In the genomic region with DNA sequence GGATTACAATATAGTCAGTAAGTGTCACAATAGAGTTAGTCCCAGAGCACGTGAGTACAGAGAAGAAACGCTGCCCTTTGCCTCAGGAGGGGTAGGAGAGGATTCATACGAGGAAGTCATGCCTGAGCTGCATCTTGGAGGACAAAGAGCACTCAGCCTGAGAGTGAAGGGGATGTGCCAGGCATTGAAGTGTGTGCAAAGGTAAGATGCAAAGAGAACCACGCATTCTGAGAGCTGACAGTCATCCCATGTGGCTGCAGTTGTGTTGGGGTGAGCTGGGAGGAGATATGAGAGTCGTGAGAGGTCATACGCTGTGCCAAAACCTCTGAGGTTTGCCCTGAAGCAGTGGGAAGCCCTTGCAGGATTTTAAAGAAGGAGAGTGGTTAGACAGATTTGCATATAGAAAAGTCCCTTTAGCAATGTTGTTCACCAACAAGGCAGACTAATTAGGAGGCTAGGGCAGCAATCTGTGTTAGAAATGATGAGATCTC, we compare ENCODE assay signal across 9 cellular contexts.
DNase-seq lines count a peak whose midpoint lies in the region; ATAC-seq and TF ChIP-seq lines count a peak whose summit lies in the region.
"Had no signal": no experiment of that assay in that cellular context is flagged by ENCODE, and none has a peak within 500 bp of the region (broad histone marks: within the 10 kb centered on the region; RNA-seq: fewer than 3 reads in every experiment).

No MANE protein-coding gene starts in this region.

- peaks cover 8% of the 10 kb centered on the region for H3K27me3 Mint-ChIP-seq in activated CD8-positive, alpha-beta memory T cell treated with anti-CD3 and anti-CD28 coated beads, Interleukin-2, amount 10 ng/mL, durations not matched to agents 7 days and 5 days

- DNase-seq in activated CD8-positive, alpha-beta memory T cell treated with anti-CD3 and anti-CD28 coated beads, Interleukin-2, amount 10 ng/mL, durations not matched to agents 7 days and 5 days: peak; percentile 56
- DNase-seq in activated CD8-positive, alpha-beta memory T cell treated with anti-CD3 and anti-CD28 coated beads, Interleukin-2, amount 50 U/mL, for 4 hours: no peak
- DNase-seq in stimulated activated CD8-positive, alpha-beta memory T cell treated with anti-CD3 and anti-CD28 coated beads, Interleukin-7, amount 100 ng/mL, for 48 hours (ENCODE audit: extremely low read depth in 1 of 2, low read depth in 1 of 2): peak; percentile 27 to 29
- DNase-seq in cerebellum (ENCODE audit: low spot score) (no peak), vagina (ENCODE audit: extremely low spot score in 2 of 2) (no peak), iPS-NIHi7 (ENCODE audit: extremely low spot score) (no peak)

- H3K4me3 Mint-ChIP-seq in activated CD8-positive, alpha-beta memory T cell treated with anti-CD3 and anti-CD28 coated beads, Interleukin-2, amount 10 ng/mL, durations not matched to agents 7 days and 5 days: no peak overlapping the region

- no peaks in the 10 kb centered on the region for H3K9me3 ChIP-seq in vagina
- H3K9me3 ChIP-seq: esophagus muscularis mucosa had no signal

- intact Hi-C loops in vagina (cut with DNase I): no loop called here

- no peak for TF ChIP-seq POLR2A in vagina (IDR thresholded peaks at IDR 0.05)

- H3K36me3 Mint-ChIP-seq in activated CD8-positive, alpha-beta memory T cell treated with anti-CD3 and anti-CD28 coated beads, Interleukin-2, amount 10 ng/mL, durations not matched to agents 7 days and 5 days: no peaks in the 10 kb centered on the region

- no peak overlapping the region for H3K4me3 ChIP-seq in vagina
- H3K4me3 ChIP-seq: esophagus muscularis mucosa had no signal

- no peaks in the 10 kb centered on the region for H3K9me3 Mint-ChIP-seq in activated CD8-positive, alpha-beta memory T cell treated with anti-CD3 and anti-CD28 coated beads, Interleukin-2, amount 10 ng/mL, durations not matched to agents 7 days and 5 days (ENCODE audit: low read depth)

- H3K27ac Mint-ChIP-seq in activated CD8-positive, alpha-beta memory T cell treated with anti-CD3 and anti-CD28 coated beads, Interleukin-2, amount 10 ng/mL, durations not matched to agents 7 days and 5 days: no peak overlapping the region

- TF ChIP-seq CTCF in vagina (IDR thresholded peaks at IDR 0.05): no peak

- peak; percentile 39 for ATAC-seq in activated CD8-positive, alpha-beta memory T cell treated with anti-CD3 and anti-CD28 coated beads, Interleukin-2, amount 10 ng/mL, durations not matched to agents 7 days and 5 days
- ATAC-seq in GM21825 (IDR thresholded peaks at IDR 0.05; ENCODE audit: unreplicated experiment) (peak; percentile 97), HG03565 (IDR thresholded peaks at IDR 0.05; ENCODE audit: unreplicated experiment) (peak; percentile 89)

- H3K27ac ChIP-seq in vagina: no peak overlapping the region
- H3K27ac ChIP-seq: esophagus muscularis mucosa had no signal

- no peaks in the 10 kb centered on the region for H3K36me3 ChIP-seq in vagina
- H3K36me3 ChIP-seq: esophagus muscularis mucosa had no signal

- peaks cover 8% of the 10 kb centered on the region for H3K4me1 Mint-ChIP-seq in activated CD8-positive, alpha-beta memory T cell treated with anti-CD3 and anti-CD28 coated beads, Interleukin-2, amount 10 ng/mL, durations not matched to agents 7 days and 5 days

- H3K27me3 ChIP-seq in vagina: no peaks in the 10 kb centered on the region
- H3K27me3 ChIP-seq: esophagus muscularis mucosa had no signal

- CTCF ChIA-PET in activated CD8-positive, alpha-beta memory T cell treated with anti-CD3 and anti-CD28 coated beads, Interleukin-2, amount 10 ng/mL, durations not matched to agents 7 days and 5 days (lab: Charles Lee): no interaction called here

- H3K4me1 ChIP-seq in vagina: no peaks in the 10 kb centered on the region

Comparison
In these comparisons a context has a peak if more than half of its experiments do, and no peak if none do; other contexts are left out.
1. DNase-seq: peak in activated CD8-positive, alpha-beta memory T cell treated with anti-CD3 and anti-CD28 coated beads, Interleukin-2, amount 10 ng/mL, durations not matched to agents 7 days and 5 days (single experiment) and stimulated activated CD8-positive, alpha-beta memory T cell treated with anti-CD3 and anti-CD28 coated beads, Interleukin-7, amount 100 ng/mL, for 48 hours (2 of 2); none in activated CD8-positive, alpha-beta memory T cell treated with anti-CD3 and anti-CD28 coated beads, Interleukin-2, amount 50 U/mL, for 4 hours (single experiment), cerebellum (single experiment), vagina (0 of 2) and iPS-NIHi7 (single experiment).
2. ATAC-seq: peak in every context shown above with its lines; median percentile 97 in GM21825; 89 in HG03565; 39 in activated CD8-positive, alpha-beta memory T cell treated with anti-CD3 and anti-CD28 coated beads, Interleukin-2, amount 10 ng/mL, durations not matched to agents 7 days and 5 days.